21 cellular contexts compared by ENCODE assay signal in the genomic region with DNA sequence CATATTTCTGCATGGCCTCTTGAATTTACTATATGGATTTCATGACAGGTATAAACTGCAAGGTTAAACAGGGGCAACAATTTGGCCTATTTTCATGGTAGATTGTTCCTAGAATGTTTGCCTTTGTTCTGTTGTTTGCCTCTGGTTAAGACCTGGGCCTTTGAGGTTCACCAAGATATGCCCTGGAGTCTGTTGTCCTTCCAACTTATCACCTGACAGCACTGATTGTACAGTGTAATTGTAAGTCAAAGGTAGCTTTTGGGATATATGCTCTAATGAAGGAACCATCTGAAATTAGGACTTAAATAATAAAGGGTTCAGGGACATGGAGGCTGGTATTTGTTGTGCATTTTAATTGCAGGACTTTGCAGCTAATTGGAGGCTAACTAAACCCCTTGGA.
"Had no signal": no experiment of that assay in that cellular context is flagged by ENCODE, and none has a peak within 500 bp of the region (broad histone marks: within the 10 kb centered on the region; RNA-seq: fewer than 3 reads in every experiment).

No MANE protein-coding gene starts in this region.

- DNase-seq: activated CD4-positive, alpha-beta memory T cell treated with anti-CD3 and anti-CD28 coated beads, Interleukin-2, amount 10 ng/mL, durations not matched to agents 7 days and 5 days; activated CD4-positive, alpha-beta T cell treated with anti-CD3 and anti-CD28 coated beads for 36 hours; activated CD4-positive, alpha-beta T cell treated with anti-CD3 and anti-CD28 coated beads, Interleukin-2, amount 50 U/mL, for 1 hour; activated gamma-delta T cell; activated naive CD4-positive, alpha-beta T cell treated with anti-CD3 and anti-CD28 coated beads, Interleukin-2, amount 10 ng/mL, durations not matched to agents 7 days and 5 days; activated naive CD8-positive, alpha-beta T cell treated with anti-CD3 and anti-CD28 coated beads for 36 hours; activated T-cell treated with anti-CD3 and anti-CD28 coated beads for 4 hours; activated T-cell treated with anti-CD3 and anti-CD28 coated beads, Interleukin-2, amount 50 U/mL, for 48 hours; cerebellar nuclear complex; Karpas-422; MM.1S; NCI-H1694 treated with DMSO at 0.1 percent for 48 hours; NCI-H2171; NCI-H2227 treated with DMSO at 0.1 percent for 48 hours; NCI-H446 treated with DMSO at 0.1 percent for 48 hours; NCI-H524 treated with DMSO at 0.1 percent for 48 hours; PC-9; SK-N-SH; T-helper 1 cell; WERI-Rb-1 had no signal

- ATAC-seq: activated CD4-positive, alpha-beta T cell treated with anti-CD3 and anti-CD28 coated beads for 36 hours; activated T-helper 17 cell treated with anti-CD3 and anti-CD28 coated beads, Interleukin-2, amount 50 U/mL, for 72 hours had no signal

- H3K9me3 ChIP-seq: SK-N-SH had no signal

- H3K27ac ChIP-seq: PC-9, WERI-Rb-1 had no signal

- H3K4me3 ChIP-seq: PC-9 had no signal

- H3K36me3 ChIP-seq: WERI-Rb-1 had no signal
